In the genomic region with DNA sequence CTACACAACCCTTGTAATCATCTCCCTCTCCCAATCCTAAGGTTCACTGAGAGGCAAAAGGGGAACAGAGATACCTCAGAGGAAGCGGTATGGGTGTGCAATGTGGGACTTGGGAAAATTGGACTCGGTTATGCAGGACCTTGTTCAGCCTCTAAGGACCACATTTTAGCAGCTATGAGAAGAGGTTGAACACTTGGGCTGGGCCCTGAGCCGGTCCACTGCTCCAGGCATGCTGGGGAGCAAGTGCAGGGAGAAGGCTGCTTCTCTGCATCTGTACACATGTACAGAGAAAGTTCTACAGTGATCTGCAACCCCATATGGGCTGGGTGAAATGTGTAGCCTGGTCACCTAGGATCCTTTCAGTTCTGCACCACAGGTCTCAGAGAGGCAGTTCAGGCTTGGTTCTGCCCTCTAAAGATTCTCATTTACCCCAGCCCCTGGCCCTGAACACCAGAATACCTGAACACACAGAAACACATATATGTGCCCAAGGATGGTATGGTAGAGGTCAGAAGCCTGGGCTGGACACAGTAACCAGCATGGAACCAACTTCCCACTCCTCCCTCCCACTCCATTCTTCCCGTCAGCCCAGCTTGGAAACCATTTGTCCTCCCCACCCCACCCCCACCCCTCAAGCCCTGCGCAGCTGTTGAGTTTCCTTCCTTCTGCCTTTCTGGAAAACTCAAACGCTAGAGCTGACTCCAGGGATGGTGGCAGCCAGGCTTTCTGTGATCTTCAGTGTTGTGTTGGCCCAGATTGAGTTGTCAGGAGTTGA, we compare ENCODE assay signal across 1 cellular context.
TF ChIP-seq lines count a peak whose summit lies in the region.

No MANE protein-coding gene starts in this region.

TF ChIP-seq in HEK293, 187 proteins besides CTCF, POLR2A, EP300 and RAD21 (continued from another document):
- TF ChIP-seq, protein P1, sequence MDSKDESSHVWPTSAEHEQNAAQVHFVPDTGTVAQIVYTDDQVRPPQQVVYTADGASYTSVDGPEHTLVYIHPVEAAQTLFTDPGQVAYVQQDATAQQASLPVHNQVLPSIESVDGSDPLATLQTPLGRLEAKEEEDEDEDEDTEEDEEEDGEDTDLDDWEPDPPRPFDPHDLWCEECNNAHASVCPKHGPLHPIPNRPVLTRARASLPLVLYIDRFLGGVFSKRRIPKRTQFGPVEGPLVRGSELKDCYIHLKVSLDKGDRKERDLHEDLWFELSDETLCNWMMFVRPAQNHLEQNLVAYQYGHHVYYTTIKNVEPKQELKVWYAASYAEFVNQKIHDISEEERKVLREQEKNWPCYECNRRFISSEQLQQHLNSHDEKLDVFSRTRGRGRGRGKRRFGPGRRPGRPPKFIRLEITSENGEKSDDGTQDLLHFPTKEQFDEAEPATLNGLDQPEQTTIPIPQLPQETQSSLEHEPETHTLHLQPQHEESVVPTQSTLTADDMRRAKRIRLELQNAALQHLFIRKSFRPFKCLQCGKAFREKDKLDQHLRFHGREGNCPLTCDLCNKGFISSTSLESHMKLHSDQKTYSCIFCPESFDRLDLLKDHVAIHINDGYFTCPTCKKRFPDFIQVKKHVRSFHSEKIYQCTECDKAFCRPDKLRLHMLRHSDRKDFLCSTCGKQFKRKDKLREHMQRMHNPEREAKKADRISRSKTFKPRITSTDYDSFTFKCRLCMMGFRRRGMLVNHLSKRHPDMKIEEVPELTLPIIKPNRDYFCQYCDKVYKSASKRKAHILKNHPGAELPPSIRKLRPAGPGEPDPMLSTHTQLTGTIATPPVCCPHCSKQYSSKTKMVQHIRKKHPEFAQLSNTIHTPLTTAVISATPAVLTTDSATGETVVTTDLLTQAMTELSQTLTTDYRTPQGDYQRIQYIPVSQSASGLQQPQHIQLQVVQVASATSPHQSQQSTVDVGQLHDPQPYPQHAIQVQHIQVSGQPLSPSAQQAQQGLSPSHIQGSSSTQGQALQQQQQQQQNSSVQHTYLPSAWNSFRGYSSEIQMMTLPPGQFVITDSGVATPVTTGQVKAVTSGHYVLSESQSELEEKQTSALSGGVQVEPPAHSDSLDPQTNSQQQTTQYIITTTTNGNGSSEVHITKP (tag by site-specific recombination; IDR thresholded peaks at IDR 0.05), result 0 out of 2 replicates have a peak, but pooled peaks have one; percentile 49
- TF ChIP-seq HOXD13 (CRISPR knock-in tag; IDR thresholded peaks at IDR 0.05; ENCODE audit: borderline replicate concordance) (no peak), ZNF404 (tag by site-specific recombination; IDR thresholded peaks at IDR 0.05) (no peak), ZNF366 (tag by site-specific recombination; conservative IDR thresholded peaks at IDR 0.05) (no peak)
